ENCODE assay signal across 21 cellular contexts in genomic region chr2:71151620-71152019, GRCh38. TPM values are rescaled to one million over a fixed set of nuclear protein-coding genes. Genes with fewer than 3 reads are reported as not detected.
DNase-seq lines count a peak whose midpoint lies in the region; ATAC-seq, FAIRE-seq and TF ChIP-seq lines count a peak whose summit lies in the region.
"Had no signal": no experiment of that assay in that cellular context is flagged by ENCODE, and none has a peak within 500 bp of the region (broad histone marks: within the 10 kb centered on the region; RNA-seq: fewer than 3 reads in every experiment).

No MANE protein-coding gene starts in this region.

- H3K27me3 ChIP-seq in SK-N-SH (ENCODE audit: insufficient read depth) (peaks cover 5% of the 10 kb centered on the region; the same call in 1 of the 2 replicates), WERI-Rb-1 (ENCODE audit: insufficient read depth, low read depth, severe bottlenecking) (no peaks in the 10 kb centered on the region), HepG2 (ENCODE audit: control insufficient read depth in 1 of 2, insufficient read depth in 2 of 2, low read length in 2 of 2) (peaks cover 0 to 15% of the 10 kb centered on the region in 2 experiments; a peak in 3 of 5 replicates)
- H3K27me3 ChIP-seq: SJSA1 had no signal

- TF ChIP-seq CTCF in SK-N-SH (IDR thresholded peaks at IDR 0.05) (no peak), WERI-Rb-1 (IDR thresholded peaks at IDR 0.05; ENCODE audit: low read depth, low read length) (0 out of 2 replicates have a peak, but pooled peaks have one; percentile 7), HepG2 (CRISPR knock-in tag; IDR thresholded peaks at IDR 0.05) (no peak)

- no peak overlapping the region for H3K4me2 ChIP-seq in SK-N-SH
- H3K4me2 ChIP-seq in HepG2 (ENCODE audit: low read depth, low read length) = no peak overlapping the region

- no peak overlapping the region for H2AFZ ChIP-seq in SK-N-SH (ENCODE audit: low read depth)
- H2AFZ ChIP-seq in HepG2 (ENCODE audit: low read length) = no peak overlapping the region

- CTCF ChIA-PET in SK-N-SH (lab: Yijun Ruan, JAX) (interaction anchor here (1.2 to 4.6 kb wide), 4 partner anchors 18 to 359 kb away, joined by 3 to 18 read pairs (median 3); no protein-coding TSS in a partner anchor), HepG2 (lab: Yijun Ruan, JAX; ENCODE audit: low intra/inter-chr PET ratio, low total read pairs) (no interaction called here)

- WGBS in SK-N-SH (ENCODE audit: low lambda C conversion rate) = 94% methylated on average over 1 of the region's 1 CpG
- 100% methylated on average over 1 of the region's 1 CpG for WGBS in HepG2 (ENCODE audit: low lambda C conversion rate)

- POLR2A ChIA-PET in SK-N-SH (lab: Yijun Ruan, JAX) = no interaction called here
- POLR2A ChIA-PET in HepG2 (lab: Yijun Ruan, JAX) = interaction anchor here (3.3 kb wide), 1 partner anchor 21 kb away, joined by 13 read pairs; the partner anchor contains the start of genes MCEE and MPHOSPH10

- no peaks in the 10 kb centered on the region for H3K9me2 ChIP-seq in SK-N-SH

- H3K4me1 ChIP-seq in SK-N-SH (ENCODE audit: control insufficient read depth in 1 of 2, insufficient read depth in 2 of 2, low read depth in 1 of 2, low read length in 1 of 2) (peaks cover 0 to 4% of the 10 kb centered on the region in 2 experiments; a peak in 1 of 4 replicates), HepG2 (ENCODE audit: insufficient read depth, low read length) (no peaks in the 10 kb centered on the region)
- H3K4me1 ChIP-seq: SJSA1 had no signal

- no peaks in the 10 kb centered on the region for H3K79me2 ChIP-seq in SK-N-SH (ENCODE audit: insufficient read depth)
- H3K79me2 ChIP-seq in HepG2 (ENCODE audit: insufficient read depth, low read length) = no peaks in the 10 kb centered on the region

- no peak overlapping the region for H3K27ac ChIP-seq in SK-N-SH (ENCODE audit: low read depth in 2 of 2, low read length in 1 of 2)
- no peak overlapping the region for H3K27ac ChIP-seq in WERI-Rb-1
- no peak overlapping the region for H3K27ac ChIP-seq in HepG2 (ENCODE audit: extremely low read length, insufficient read depth, low read length)
- H3K27ac ChIP-seq: C4-2B, HL-60, RWPE1, SJSA1 had no signal

- no TSS peak for BruUV-seq in HepG2 (replicated peaks; lab: Mats Ljungman, UMichigan)

- H4K20me1 ChIP-seq in SK-N-SH (ENCODE audit: insufficient read depth) = no peaks in the 10 kb centered on the region
- H4K20me1 ChIP-seq in HepG2 (ENCODE audit: insufficient read depth, low read length) = peaks cover 8% of the 10 kb centered on the region

- no peak for FAIRE-seq in HepG2 (lab: Jason Lieb, UNC)
- FAIRE-seq: A204.1, GM12891, GM19239 had no signal

- TF ChIP-seq RAD21 in SK-N-SH (IDR thresholded peaks at IDR 0.05; ENCODE audit: low read length) (no peak), HepG2 (CRISPR knock-in tag; IDR thresholded peaks at IDR 0.05) (peak; percentile 30; the same call in 1 of the 2 replicates)

- intact Hi-C loops in HepG2 (cut with micrococcal nuclease; ENCODE audit: unreplicated experiment) = no loop called here

- DNase-seq in SK-N-SH (no peak), WERI-Rb-1 (no peak), HepG2 (ENCODE audit: low spot score) (no peak), HT-29 (ENCODE audit: low spot score) (no peak), D341Med (ENCODE audit: low spot score) (no peak), SIG-M5 treated with dmso at 0.1 percent for 504 hours (lab: John Stamatoyannopoulos, UW; ENCODE audit: unreplicated experiment) (no peak)
- DNase-seq: EL, MM.1S, NCI-H1105, NCI-H1694 treated with DMSO at 0.1 percent for 48 hours, NCI-H82, T-cell had no signal

- TF ChIP-seq POLR2A in GM19193 (IDR thresholded peaks at IDR 0.05; ENCODE audit: extremely low read depth, insufficient read depth, insufficient read length) (peak; percentile 21), HepG2 (IDR thresholded peaks at IDR 0.05; ENCODE audit: insufficient read depth in 1 of 2, low read depth in 2 of 2, low read length in 2 of 2) (0 out of 4 replicates have a peak, but pooled peaks of 1 of the 2 experiments have one; percentile 23)

- H3F3A ChIP-seq in SK-N-SH (replicated peaks; ENCODE audit: insufficient read depth) = peaks cover 11% of the 10 kb centered on the region

- no peak overlapping the region for H3K9ac ChIP-seq in SK-N-SH
- H3K9ac ChIP-seq in HepG2 (ENCODE audit: insufficient read depth, low read depth, low read length) = no peak overlapping the region

- TF ChIP-seq EP300 in SK-N-SH (IDR thresholded peaks at IDR 0.05; ENCODE audit: borderline replicate concordance in 1 of 2, low read depth in 1 of 2, low read length in 1 of 2) (no peak), HepG2 (IDR thresholded peaks at IDR 0.05; ENCODE audit: low read depth in 2 of 2, low read length in 2 of 2) (no peak), HepG2 (CRISPR knock-in tag; IDR thresholded peaks at IDR 0.05; ENCODE audit: borderline replicate concordance) (no peak)

- in situ Hi-C loops in HepG2 (cut with HindIII; ENCODE audit: extremely low pct_ligation_motif_present, low pct_unique_long_range_greater_than_20kb) = no loop called here

- peak; percentile 57 for ATAC-seq in SK-N-SH treated with all-trans-retinoic acid at 6 μM for 48 hours
- ATAC-seq in HepG2 = peak; percentile 72
- ATAC-seq: T-cell had no signal

- H3K36me3 ChIP-seq in SK-N-SH (replicated peaks in 1 of 2; ENCODE audit: control insufficient read depth in 1 of 2, insufficient read depth in 2 of 2, low read length in 1 of 2) = peaks cover 26 to 39% of the 10 kb centered on the region in 2 experiments
- H3K36me3 ChIP-seq in WERI-Rb-1 = peaks cover 40% of the 10 kb centered on the region
- H3K36me3 ChIP-seq in HepG2 (replicated peaks in 1 of 2; ENCODE audit: control insufficient read depth in 1 of 2, insufficient read depth in 2 of 2, low read length in 2 of 2) = peaks cover 17 to 35% of the 10 kb centered on the region in 2 experiments

- H3K4me3 ChIP-seq in SK-N-SH (ENCODE audit: low read depth in 2 of 2, low read length in 1 of 2) = no peak overlapping the region
- no peak overlapping the region for H3K4me3 ChIP-seq in WERI-Rb-1 (ENCODE audit: low read depth, low read length)
- no peak overlapping the region for H3K4me3 ChIP-seq in HepG2 (replicated peaks in 1 of 3; ENCODE audit: insufficient read depth in 1 of 3, low read depth in 2 of 3, low read length in 3 of 3)
- H3K4me3 ChIP-seq: SJSA1 had no signal

- H3K9me3 ChIP-seq in SK-N-SH = no peaks in the 10 kb centered on the region
- no peaks in the 10 kb centered on the region for H3K9me3 ChIP-seq in WERI-Rb-1 (ENCODE audit: severe bottlenecking)
- H3K9me3 ChIP-seq in HepG2 (ENCODE audit: low read length) = no peaks in the 10 kb centered on the region
- H3K9me3 ChIP-seq: SJSA1 had no signal

RNA-seq across cellular contexts. Expression of gene MPHOSPH10, which starts 21.2 kb away (rescaled TPM):
- polyA plus RNA-seq in SK-N-SH (2012; rRNA removed) (8.7 and 9.2 TPM in 2 replicates), HepG2 (2011; rRNA removed) (21.4 and 37.8 TPM in 2 replicates)
- polyA plus RNA-seq in SK-N-SH (2012; cell fraction: cytosol; rRNA removed) = 10.5 and 17.7 TPM in 2 replicates
- polyA plus RNA-seq in SK-N-SH (2012; cell fraction: nucleus; rRNA removed) = 7.6 and 12.6 TPM in 2 replicates
- total RNA-seq in HepG2 (2016; rRNA removed; fragmentation: Illumina TruSeq; extraction: Trizol) = 137 and 201 TPM in 2 replicates
- total RNA-seq in HepG2 (2016; cell fraction: cytosol; rRNA removed; fragmentation: Illumina TruSeq; extraction: Trizol; ENCODE audit: low read depth) = 24.8 and 26.8 TPM in 2 replicates
- total RNA-seq in HepG2 (2016; cell fraction: insoluble cytoplasmic fraction; rRNA removed; fragmentation: Illumina TruSeq; extraction: Trizol) = 141 and 201 TPM in 2 replicates
- 59.1 and 67.5 TPM in 2 replicates for total RNA-seq in HepG2 (2016; cell fraction: membrane; rRNA removed; fragmentation: Illumina TruSeq; extraction: Trizol)
- 97.8 and 104 TPM in 2 replicates for total RNA-seq in HepG2 (2016; cell fraction: nucleus; rRNA removed; fragmentation: Illumina TruSeq; extraction: Trizol)
- 12.6 and 13.9 TPM in 2 replicates for polyA plus RNA-seq in HepG2 (2011; cell fraction: cytosol; rRNA removed)
- 27.5 and 27.6 TPM in 2 replicates for polyA plus RNA-seq in HepG2 (2011; cell fraction: nucleus; rRNA removed)
- polyA plus RNA-seq in HepG2 (2012) = 40.5 and 55.7 TPM in 2 replicates
- 11.5 and 12.0 TPM in 2 replicates for polyA plus RNA-seq in HepG2 (2016; cell fraction: cytosol; fragmentation: Illumina TruSeq; extraction: Trizol; ENCODE audit: low read depth)
- polyA plus RNA-seq in HepG2 (2016; cell fraction: insoluble cytoplasmic fraction; fragmentation: Illumina TruSeq; extraction: Trizol; ENCODE audit: low read depth) = 227 and 245 TPM in 2 replicates
- 34.6 and 35.3 TPM in 2 replicates for polyA plus RNA-seq in HepG2 (2016; cell fraction: membrane; fragmentation: Illumina TruSeq; extraction: Trizol; ENCODE audit: low read depth)
- polyA plus RNA-seq in HepG2 (2016; cell fraction: nucleus; fragmentation: Illumina TruSeq; extraction: Trizol; ENCODE audit: insufficient read depth, low read depth) = 171 and 172 TPM in 2 replicates
- 10.5 and 15.8 TPM in 2 replicates for polyA minus RNA-seq in HepG2 (2011; rRNA and poly(A)+ RNA removed; ENCODE audit: low replicate concordance)
- polyA minus RNA-seq in HepG2 (2011; cell fraction: cytosol; rRNA and poly(A)+ RNA removed) = 21.2 and 26.5 TPM in 2 replicates
- polyA minus RNA-seq in HepG2 (2011; cell fraction: nucleus; rRNA and poly(A)+ RNA removed) = 78.7 and 82.7 TPM in 2 replicates
- total RNA-seq in HT-29 (2014; rRNA removed; shearing (Covaris generic)) = 12.3 and 13.0 TPM in 2 replicates

RNA-seq across cellular contexts. Expression of gene MCEE, which starts 21.6 kb away (rescaled TPM):
- 6.2 and 7.5 TPM in 2 replicates for polyA plus RNA-seq in SK-N-SH (2012; rRNA removed)
- polyA plus RNA-seq in SK-N-SH (2012; cell fraction: cytosol; rRNA removed) = 6.8 and 7.2 TPM in 2 replicates
- 14.3 and 16.1 TPM in 2 replicates for polyA plus RNA-seq in SK-N-SH (2012; cell fraction: nucleus; rRNA removed)
- total RNA-seq in HepG2 (2016; rRNA removed; fragmentation: Illumina TruSeq; extraction: Trizol) = 56.1 and 66.9 TPM in 2 replicates
- 22.7 and 26.1 TPM in 2 replicates for total RNA-seq in HepG2 (2016; cell fraction: cytosol; rRNA removed; fragmentation: Illumina TruSeq; extraction: Trizol; ENCODE audit: low read depth)
- 61.5 and 66.5 TPM in 2 replicates for total RNA-seq in HepG2 (2016; cell fraction: insoluble cytoplasmic fraction; rRNA removed; fragmentation: Illumina TruSeq; extraction: Trizol)
- total RNA-seq in HepG2 (2016; cell fraction: membrane; rRNA removed; fragmentation: Illumina TruSeq; extraction: Trizol) = 35.2 and 36.9 TPM in 2 replicates
- 77.4 and 90.5 TPM in 2 replicates for total RNA-seq in HepG2 (2016; cell fraction: nucleus; rRNA removed; fragmentation: Illumina TruSeq; extraction: Trizol)
- 23.5 and 32.0 TPM in 2 replicates for polyA plus RNA-seq in HepG2 (2011; rRNA removed)
- polyA plus RNA-seq in HepG2 (2011; cell fraction: cytosol; rRNA removed) = 15.9 and 19.6 TPM in 2 replicates
- polyA plus RNA-seq in HepG2 (2011; cell fraction: nucleus; rRNA removed) = 35.0 and 56.3 TPM in 2 replicates
- 27.8 and 41.9 TPM in 2 replicates for polyA plus RNA-seq in HepG2 (2012)
- polyA plus RNA-seq in HepG2 (2016; cell fraction: cytosol; fragmentation: Illumina TruSeq; extraction: Trizol; ENCODE audit: low read depth) = 23.8 and 24.1 TPM in 2 replicates
- polyA plus RNA-seq in HepG2 (2016; cell fraction: insoluble cytoplasmic fraction; fragmentation: Illumina TruSeq; extraction: Trizol; ENCODE audit: low read depth) = 52.5 and 59.2 TPM in 2 replicates
- polyA plus RNA-seq in HepG2 (2016; cell fraction: membrane; fragmentation: Illumina TruSeq; extraction: Trizol; ENCODE audit: low read depth) = 25.0 and 27.3 TPM in 2 replicates
- 106 and 118 TPM in 2 replicates for polyA plus RNA-seq in HepG2 (2016; cell fraction: nucleus; fragmentation: Illumina TruSeq; extraction: Trizol; ENCODE audit: insufficient read depth, low read depth)
- 8.4 and 24.6 TPM in 2 replicates for polyA minus RNA-seq in HepG2 (2011; rRNA and poly(A)+ RNA removed; ENCODE audit: low replicate concordance)
- polyA minus RNA-seq in HepG2 (2011; cell fraction: cytosol; rRNA and poly(A)+ RNA removed) = 7.8 and 11.8 TPM in 2 replicates
- polyA minus RNA-seq in HepG2 (2011; cell fraction: nucleus; rRNA and poly(A)+ RNA removed) = 42.6 and 78.7 TPM in 2 replicates
- total RNA-seq in HT-29 (2014; rRNA removed; shearing (Covaris generic)) = 12.6 and 14.6 TPM in 2 replicates
